Comparison of ENCODE assay signal across 28 cellular contexts in the genomic region with DNA sequence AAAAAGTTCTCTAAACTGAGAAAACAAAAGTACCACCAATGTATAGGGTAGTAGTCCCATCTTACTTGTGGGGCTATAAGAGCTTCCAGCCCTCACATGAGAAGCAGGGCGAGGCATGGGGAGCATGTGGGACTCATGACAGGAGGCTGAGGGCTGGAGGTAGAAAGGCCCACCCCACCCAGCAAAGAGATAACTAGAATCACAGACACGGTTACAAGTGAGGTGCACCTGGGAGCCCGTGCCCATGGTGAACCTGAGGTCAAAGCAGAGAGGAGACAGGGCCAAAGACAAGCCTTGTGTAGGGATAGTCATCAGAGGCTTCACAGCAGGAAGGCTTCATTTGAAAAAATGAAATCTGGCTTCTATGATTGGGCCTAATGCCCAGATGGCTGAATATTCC. TPM values are rescaled to one million over a fixed set of nuclear protein-coding genes. Genes with fewer than 3 reads are reported as not detected.
"Had no signal": no experiment of that assay in that cellular context is flagged by ENCODE, and none has a peak within 500 bp of the region (broad histone marks: within the 10 kb centered on the region; RNA-seq: fewer than 3 reads in every experiment).

No MANE protein-coding gene starts in this region.

- H3K36me3 ChIP-seq: stomach, suprapubic skin, thoracic aorta, thyroid gland, tibial artery, tibial nerve, transverse colon, upper lobe of left lung, upper lobe of right lung, uterus, vagina had no signal

- H3K4me3 ChIP-seq: stomach, suprapubic skin, testis, thoracic aorta, thyroid gland, tibial artery, tibial nerve, transverse colon, upper lobe of left lung, upper lobe of right lung, uterus, vagina had no signal

- H3K4me1 ChIP-seq: stomach, suprapubic skin, testis, thyroid gland, tibial artery, tibial nerve, transverse colon, upper lobe of left lung, upper lobe of right lung, uterus, vagina had no signal

- H3K9me3 ChIP-seq: stomach, suprapubic skin, testis, thoracic aorta, thyroid gland, tibial artery, tibial nerve, transverse colon, upper lobe of left lung, upper lobe of right lung, uterus, vagina had no signal

- DNase-seq: stimulated activated CD4-positive, alpha-beta T cell treated with anti-CD3 and anti-CD28 coated beads, Interleukin-2, amount 100 ng/mL, for 48 hours; stimulated activated CD4-positive, alpha-beta T cell treated with anti-CD3 and anti-CD28 coated beads, Interleukin-4, amount 100 ng/mL, for 1 hour; stimulated activated CD4-positive, alpha-beta T cell treated with anti-CD3 and anti-CD28 coated beads, Interleukin-4, amount 100 ng/mL, for 24 hours; stimulated activated CD4-positive, alpha-beta T cell treated with anti-CD3 and anti-CD28 coated beads, Interleukin-4, amount 100 ng/mL, for 4 hours; stimulated activated CD8-positive, alpha-beta memory T cell treated with anti-CD3 and anti-CD28 coated beads, Interleukin-4, amount 100 ng/mL, for 48 hours; stimulated activated naive B cell treated with anti-CD40 and anti-IgM and Interleukin-4, amounts not matched to agents 10 μg/mL and 1 μg/mL and 100 μg/mL, for 72 hours; stimulated activated naive CD4-positive, alpha-beta T cell; stimulated activated naive CD4-positive, alpha-beta T cell treated with Interleukin-2 at 50 U/mL for 16 hours; stimulated activated naive CD8-positive, alpha-beta T cell treated with anti-CD3 and anti-CD28 coated beads, Interleukin-15, amount 100 ng/mL, for 72 hours; stimulated activated naive CD8-positive, alpha-beta T cell treated with anti-CD3 and anti-CD28 coated beads, Interleukin-15, Interleukin-2, amounts not matched to agents 100 U/mL and 50 U/mL, for 24 hours; stomach; substantia nigra; testis; thyroid gland; tibial artery; transverse colon; trophoblast cell; upper lobe of left lung; upper lobe of right lung; uterus had no signal

- H3K27me3 ChIP-seq: stomach, suprapubic skin, testis, thyroid gland, tibial artery, tibial nerve, transverse colon, upper lobe of left lung, upper lobe of right lung, uterus, vagina had no signal

- FAIRE-seq: urothelium cell line had no signal

- ATAC-seq: stimulated activated effector memory CD8-positive, alpha-beta T cell treated with anti-CD3 and anti-CD28 coated beads, Interleukin-12 subunit alpha, Interleukin-12 subunit beta, amount 100 ng/mL, for 72 hours; stimulated activated memory B cell treated with anti-CD40 and anti-IgM and Interleukin-4, amounts not matched to agents 10 μg/mL and 1 μg/mL and 100 μg/mL, for 72 hours; stimulated activated naive B cell treated with anti-CD40 and anti-IgM and Interleukin-4, amounts not matched to agents 10 μg/mL and 1 μg/mL and 100 μg/mL, for 72 hours; stimulated activated naive CD8-positive, alpha-beta T cell treated with anti-CD3 and anti-CD28 coated beads, Interleukin-15, amount 100 ng/mL, for 72 hours; stimulated activated naive CD8-positive, alpha-beta T cell treated with anti-CD3 and anti-CD28 coated beads, Interleukin-15, Interleukin-2, amounts not matched to agents 100 U/mL and 50 U/mL, for 24 hours; upper lobe of right lung had no signal

- H3K27ac ChIP-seq: stomach, suprapubic skin, testis, thoracic aorta, thyroid gland, tibial artery, tibial nerve, transverse colon, upper lobe of left lung, upper lobe of right lung, uterus, vagina had no signal

RNA-seq across cellular contexts. Expression of a gene that starts 55.4 kb away (rescaled TPM):
- total RNA-seq: suprapubic skin, thoracic aorta, tibial nerve, transverse colon, upper lobe of right lung, vagina had no signal
- polyA plus RNA-seq: stomach, urinary bladder had no signal
